ENCODE assay signal across 1 cellular context in genomic region chr10:96089670-96090462, GRCh38.
TF ChIP-seq lines count a peak whose summit lies in the region.

No MANE protein-coding gene starts in this region.

TF ChIP-seq in HepG2, 621 proteins besides CTCF, POLR2A, EP300 and RAD21 (continued from another document and continues in another):
- TF ChIP-seq MTERF4 (CRISPR knock-in tag; IDR thresholded peaks at IDR 0.05) = peak; percentile 77
- TF ChIP-seq MYNN (CRISPR knock-in tag; IDR thresholded peaks at IDR 0.05; ENCODE audit: low read depth) = no peak
- no peak for TF ChIP-seq TCF7L2 (IDR thresholded peaks at IDR 0.05; ENCODE audit: low read depth, low read length)
- no peak; the same call in 1 of the 2 replicates for TF ChIP-seq ARHGAP35 (CRISPR knock-in tag; IDR thresholded peaks at IDR 0.05; ENCODE audit: borderline replicate concordance)
- no peak for TF ChIP-seq KDM1A (CRISPR knock-in tag; IDR thresholded peaks at IDR 0.05)
- no peak for TF ChIP-seq AKNA (CRISPR knock-in tag; IDR thresholded peaks at IDR 0.05; ENCODE audit: borderline replicate concordance)
- no peak for TF ChIP-seq HINFP (CRISPR knock-in tag; IDR thresholded peaks at IDR 0.05; ENCODE audit: low read depth)
- no peak for TF ChIP-seq ZNF264 (CRISPR knock-in tag; IDR thresholded peaks at IDR 0.05)
- TF ChIP-seq PTBP1 (IDR thresholded peaks at IDR 0.05; ENCODE audit: low read depth, low read length, poor library complexity, severe bottlenecking) = no peak
- TF ChIP-seq ZNF572 (CRISPR knock-in tag; IDR thresholded peaks at IDR 0.05) = no peak
- no peak for TF ChIP-seq ETS1 (CRISPR knock-in tag; IDR thresholded peaks at IDR 0.05)
- TF ChIP-seq ATM (IDR thresholded peaks at IDR 0.05; ENCODE audit: borderline replicate concordance) = no peak
- TF ChIP-seq SYNCRIP (IDR thresholded peaks at IDR 0.05; ENCODE audit: insufficient read depth, low read depth, low read length) = no peak
- TF ChIP-seq XRCC5 (optimal IDR thresholded peaks at IDR 0.05; ENCODE audit: low read length) = peak; percentile 82
- peak; percentile 8; the same call in 1 of the 2 replicates for TF ChIP-seq STAG1 (CRISPR knock-in tag; IDR thresholded peaks at IDR 0.05)
- TF ChIP-seq KAT7 (CRISPR knock-in tag; IDR thresholded peaks at IDR 0.05; ENCODE audit: borderline replicate concordance) = peak; percentile 58; the same call in 1 of the 2 replicates
- no peak for TF ChIP-seq FOXP1 (IDR thresholded peaks at IDR 0.05)
- no peak for TF ChIP-seq FOXP1 (CRISPR knock-in tag; IDR thresholded peaks at IDR 0.05)
- TF ChIP-seq ZNF224 (CRISPR knock-in tag; IDR thresholded peaks at IDR 0.05) = peak; percentile 59; the same call in 1 of the 2 replicates
- TF ChIP-seq ZNF207 (IDR thresholded peaks at IDR 0.05; ENCODE audit: borderline replicate concordance) = no peak
- peak; percentile 56 for TF ChIP-seq SKIL (CRISPR knock-in tag; IDR thresholded peaks at IDR 0.05; ENCODE audit: borderline replicate concordance)
- no peak; the same call in 1 of the 2 replicates for TF ChIP-seq ZNF441 (CRISPR knock-in tag; IDR thresholded peaks at IDR 0.05; ENCODE audit: borderline replicate concordance)
- no peak; the same call in 1 of the 2 replicates for TF ChIP-seq NAIF1 (CRISPR knock-in tag; IDR thresholded peaks at IDR 0.05; ENCODE audit: borderline replicate concordance)
- no peak for TF ChIP-seq TEF (CRISPR knock-in tag; IDR thresholded peaks at IDR 0.05)
- TF ChIP-seq THAP8 (CRISPR knock-in tag; IDR thresholded peaks at IDR 0.05; ENCODE audit: borderline replicate concordance) = no peak
- TF ChIP-seq ZNF775 (CRISPR knock-in tag; IDR thresholded peaks at IDR 0.05; ENCODE audit: borderline replicate concordance) = peak; percentile 82; the same call in 1 of the 2 replicates
- TF ChIP-seq ZHX1 (CRISPR knock-in tag; IDR thresholded peaks at IDR 0.05; ENCODE audit: low read depth) = peak; percentile 26; the same call in 1 of the 2 replicates
- TF ChIP-seq PATZ1 (CRISPR knock-in tag; IDR thresholded peaks at IDR 0.05) = peak; percentile 81
- peak; percentile 98 for TF ChIP-seq ZMYM4 (CRISPR knock-in tag; IDR thresholded peaks at IDR 0.05)
- TF ChIP-seq SNAPC4 (CRISPR knock-in tag; IDR thresholded peaks at IDR 0.05) = peak; percentile 86
- no peak for TF ChIP-seq RBM39 (IDR thresholded peaks at IDR 0.05; ENCODE audit: low read depth, low read length, poor library complexity, severe bottlenecking)
- peak; percentile 90; the same call in 1 of the 2 replicates for TF ChIP-seq ZNF747 (CRISPR knock-in tag; IDR thresholded peaks at IDR 0.05; ENCODE audit: borderline replicate concordance)
- TF ChIP-seq NBN (conservative IDR thresholded peaks at IDR 0.05) = no peak
- TF ChIP-seq FOSL2 (CRISPR knock-in tag; IDR thresholded peaks at IDR 0.05) = peak; percentile 56; the same call in 1 of the 2 replicates
